In genomic region chr10:84348431-84348830, GRCh38 we compare ENCODE assay signal across 12 cellular contexts. TPM values are rescaled to one million over a fixed set of nuclear protein-coding genes. Genes with fewer than 3 reads are reported as not detected.
DNase-seq lines count a peak whose midpoint lies in the region; ATAC-seq lines count a peak whose summit lies in the region.
"Had no signal": no experiment of that assay in that cellular context is flagged by ENCODE, and none has a peak within 500 bp of the region (broad histone marks: within the 10 kb centered on the region; RNA-seq: fewer than 3 reads in every experiment).

No MANE protein-coding gene starts in this region.

- in situ Hi-C loops in GM23248 (cut with MboI) = no loop called here

- no peaks in the 10 kb centered on the region for H3K27me3 ChIP-seq in GM23248 (replicated peaks; ENCODE audit: insufficient read depth)

- H4K20me1 ChIP-seq in GM23248 (ENCODE audit: insufficient read depth) = peaks cover 4% of the 10 kb centered on the region; the same call in 1 of the 2 replicates

- H3K4me3 ChIP-seq in GM23248 = peak overlapping the region; percentile 51

- peaks cover 24% of the 10 kb centered on the region for H3F3A ChIP-seq in GM23248 (ENCODE audit: insufficient read depth)

- ATAC-seq in GM19324 (IDR thresholded peaks at IDR 0.05; ENCODE audit: low FRiP score, unreplicated experiment) = no peak
- no peak for ATAC-seq in HG03108 (IDR thresholded peaks at IDR 0.05; ENCODE audit: unreplicated experiment)
- ATAC-seq: stimulated activated naive B cell treated with anti-CD40 and anti-IgM and Interleukin-4, amounts not matched to agents 10 μg/mL and 1 μg/mL and 100 μg/mL, for 72 hours had no signal

- H3K4me1 ChIP-seq in GM23248 (ENCODE audit: insufficient read depth) = peaks cover 22% of the 10 kb centered on the region

- DNase-seq in 8988T (peak; percentile 59), GM23248 (peak; percentile 82), astrocyte of the hippocampus (ENCODE audit: low read depth, low spot score) (peak; percentile 40), glomerular visceral epithelial cell (ENCODE audit: extremely low spot score) (peak; percentile 61), DMS53 (lab: John Stamatoyannopoulos, UW) (no peak)
- DNase-seq in activated CD4-positive, alpha-beta memory T cell treated with anti-CD3 and anti-CD28 coated beads, Interleukin-2, amount 10 ng/mL, durations not matched to agents 7 days and 5 days = no peak
- DNase-seq: midbrain; stimulated activated CD4-positive, alpha-beta T cell treated with anti-CD3 and anti-CD28 coated beads, Interleukin-4, amount 100 ng/mL, for 1 hour; stimulated activated naive B cell treated with anti-CD40 and anti-IgM and Interleukin-4, amounts not matched to agents 10 μg/mL and 1 μg/mL and 100 μg/mL, for 72 hours had no signal

- H3K27ac Mint-ChIP-seq in activated CD4-positive, alpha-beta memory T cell treated with anti-CD3 and anti-CD28 coated beads, Interleukin-2, amount 10 ng/mL, durations not matched to agents 7 days and 5 days = no peak overlapping the region
- H3K27ac Mint-ChIP-seq: B cell; stimulated activated naive B cell treated with anti-CD40 and anti-IgM and Interleukin-4, amounts not matched to agents 10 μg/mL and 1 μg/mL and 100 μg/mL, for 72 hours had no signal

- H3K9me3 Mint-ChIP-seq in activated CD4-positive, alpha-beta memory T cell treated with anti-CD3 and anti-CD28 coated beads, Interleukin-2, amount 10 ng/mL, durations not matched to agents 7 days and 5 days = peaks cover 3% of the 10 kb centered on the region
- H3K9me3 Mint-ChIP-seq: stimulated activated naive B cell treated with anti-CD40 and anti-IgM and Interleukin-4, amounts not matched to agents 10 μg/mL and 1 μg/mL and 100 μg/mL, for 72 hours had no signal

- H3K36me3 ChIP-seq in GM23248 (ENCODE audit: low read depth) = no peaks in the 10 kb centered on the region

- peaks cover 17% of the 10 kb centered on the region for H3K36me3 Mint-ChIP-seq in activated CD4-positive, alpha-beta memory T cell treated with anti-CD3 and anti-CD28 coated beads, Interleukin-2, amount 10 ng/mL, durations not matched to agents 7 days and 5 days (ENCODE audit: low read depth)

- 35 to 40% methylated on average over 4 to 5 of the region's 5 CpGs for whole genome bisulfite sequencing in GM23248 (ENCODE audit: low coverage in 1 of 2, low lambda C conversion rate in 2 of 2, missing lambda C conversion rate in 2 of 2), 2 experiments

- POLR2A ChIA-PET in activated CD4-positive, alpha-beta memory T cell treated with anti-CD3 and anti-CD28 coated beads, Interleukin-2, amount 10 ng/mL, durations not matched to agents 7 days and 5 days (lab: Charles Lee) = no interaction called here

- peaks cover 81% of the 10 kb centered on the region for H3K79me2 ChIP-seq in GM23248 (ENCODE audit: insufficient read depth)

- H3K9ac ChIP-seq in GM23248 = peak overlapping the region; percentile 29; the same call in 1 of the 2 replicates

- H3K4me2 ChIP-seq in GM23248 (ENCODE audit: unreplicated experiment) = peak overlapping the region; percentile 72

- H3K27me3 Mint-ChIP-seq in activated CD4-positive, alpha-beta memory T cell treated with anti-CD3 and anti-CD28 coated beads, Interleukin-2, amount 10 ng/mL, durations not matched to agents 7 days and 5 days = no peaks in the 10 kb centered on the region
- H3K27me3 Mint-ChIP-seq: B cell; stimulated activated naive B cell treated with anti-CD40 and anti-IgM and Interleukin-4, amounts not matched to agents 10 μg/mL and 1 μg/mL and 100 μg/mL, for 72 hours had no signal

- CTCF ChIA-PET in activated CD4-positive, alpha-beta memory T cell treated with anti-CD3 and anti-CD28 coated beads, Interleukin-2, amount 10 ng/mL, durations not matched to agents 7 days and 5 days (lab: Charles Lee) = no interaction called here

- H3K4me3 Mint-ChIP-seq in activated CD4-positive, alpha-beta memory T cell treated with anti-CD3 and anti-CD28 coated beads, Interleukin-2, amount 10 ng/mL, durations not matched to agents 7 days and 5 days = no peak overlapping the region
- H3K4me3 Mint-ChIP-seq: B cell; stimulated activated naive B cell treated with anti-CD40 and anti-IgM and Interleukin-4, amounts not matched to agents 10 μg/mL and 1 μg/mL and 100 μg/mL, for 72 hours had no signal

- no peak overlapping the region for H2AFZ ChIP-seq in GM23248

- H3K4me1 Mint-ChIP-seq in activated CD4-positive, alpha-beta memory T cell treated with anti-CD3 and anti-CD28 coated beads, Interleukin-2, amount 10 ng/mL, durations not matched to agents 7 days and 5 days = peaks cover 33% of the 10 kb centered on the region

- no peaks in the 10 kb centered on the region for H3K9me2 ChIP-seq in GM23248 (ENCODE audit: insufficient read depth)

- peak overlapping the region; percentile 79 for H3K27ac ChIP-seq in GM23248

- no peaks in the 10 kb centered on the region for H3K9me3 ChIP-seq in GM23248 (ENCODE audit: low read depth)

RNA-seq across cellular contexts. Expression of gene CCSER2, which starts 20.0 kb away (rescaled TPM):
- 27.8 and 30.6 TPM in 2 replicates for total RNA-seq in GM23248 (2014; rRNA removed; shearing (Covaris generic))
- polyA plus RNA-seq in GM23248 (2016; fragmentation: Nextera tagmentation; extraction: Ambion mirVana) = 76.8 and 78.1 TPM in 2 replicates
- total RNA-seq in activated CD4-positive, alpha-beta memory T cell treated with anti-CD3 and anti-CD28 coated beads, Interleukin-2, amount 10 ng/mL, durations not matched to agents 7 days and 5 days = 10 to 100 TPM; 80.2 to 87.9 TPM

Comparison
In these comparisons a context has a peak if more than half of its experiments do, and no peak if none do; other contexts are left out.
1. DNase-seq: peak in 8988T (single experiment), GM23248 (single experiment), astrocyte of the hippocampus (single experiment) and glomerular visceral epithelial cell (single experiment); none in activated CD4-positive, alpha-beta memory T cell treated with anti-CD3 and anti-CD28 coated beads, Interleukin-2, amount 10 ng/mL, durations not matched to agents 7 days and 5 days (single experiment) and DMS53 (single experiment).